ENCODE assay signal across 1 cellular context in the genomic region with DNA sequence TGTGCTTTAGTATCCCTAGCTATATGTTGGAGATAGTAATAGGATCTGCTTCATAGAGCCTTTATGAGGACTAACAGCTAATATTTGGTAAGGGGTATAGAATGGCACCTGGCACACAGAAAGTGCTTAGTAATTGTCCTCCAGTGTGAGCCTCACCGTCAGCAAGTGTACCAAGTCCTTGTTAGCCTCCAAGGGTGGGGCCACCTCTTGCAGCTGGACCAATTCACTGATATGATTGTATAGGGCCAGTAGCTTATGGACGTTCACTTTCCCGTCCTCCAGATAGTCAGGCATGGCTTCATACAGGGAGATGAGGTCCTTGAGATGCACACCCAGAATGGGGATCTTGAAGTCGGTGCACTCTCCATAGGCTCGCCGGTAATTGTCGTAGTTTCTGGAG.
TF ChIP-seq lines count a peak whose summit lies in the region.

No MANE protein-coding gene starts in this region.

TF ChIP-seq in GM12878, 131 proteins besides CTCF, POLR2A, EP300 and RAD21:
- TF ChIP-seq POLR2AphosphoS5 (IDR thresholded peaks at IDR 0.05; ENCODE audit: low read length) (peak; percentile 20; the same call in 1 of the 2 replicates), TCF12 (IDR thresholded peaks at IDR 0.05; ENCODE audit: low read depth, low read length) (no peak)
